In the genomic region with DNA sequence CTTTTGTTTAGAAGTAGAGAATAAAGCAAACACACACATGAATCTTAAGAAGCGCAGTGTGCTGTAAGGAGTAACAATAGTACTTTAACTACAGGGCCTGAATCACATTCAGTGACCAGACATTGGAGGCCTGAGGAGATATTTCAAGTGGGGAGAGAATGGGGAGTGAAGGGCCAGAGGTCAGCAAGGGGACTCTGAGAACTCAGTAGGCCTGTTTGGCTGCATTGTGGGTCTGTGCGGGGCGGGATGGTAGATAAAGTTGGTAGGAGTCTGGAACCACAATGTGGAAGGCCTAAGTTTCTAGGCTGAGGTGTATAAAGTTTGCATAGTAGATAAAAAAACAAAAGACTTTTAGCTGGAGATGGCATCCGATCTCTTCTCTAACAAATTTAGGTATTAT, we compare ENCODE assay signal across 1 cellular context.
TF ChIP-seq lines count a peak whose summit lies in the region.

No MANE protein-coding gene starts in this region.

TF ChIP-seq in SK-N-SH treated with all-trans-retinoic acid at 6 μM for 48 hours, 23 proteins besides CTCF, POLR2A, EP300 and RAD21 (continued from another document):
- TF ChIP-seq TSHZ2 (CRISPR knock-in tag; IDR thresholded peaks at IDR 0.05) (no peak), ZFP3 (CRISPR knock-in tag; IDR thresholded peaks at IDR 0.05) (no peak), ZNF8 (CRISPR knock-in tag; IDR thresholded peaks at IDR 0.05) (no peak), TOX (CRISPR knock-in tag; IDR thresholded peaks at IDR 0.05; ENCODE audit: borderline replicate concordance) (no peak), OSR1 (CRISPR knock-in tag; IDR thresholded peaks at IDR 0.05) (no peak), ZFP30 (CRISPR knock-in tag; IDR thresholded peaks at IDR 0.05) (no peak), ESRRG (CRISPR knock-in tag; IDR thresholded peaks at IDR 0.05) (no peak), ARNTL (CRISPR knock-in tag; IDR thresholded peaks at IDR 0.05; ENCODE audit: borderline replicate concordance, low read depth) (no peak), ZC3H10 (CRISPR knock-in tag; IDR thresholded peaks at IDR 0.05) (no peak), ISL1 (CRISPR knock-in tag; IDR thresholded peaks at IDR 0.05) (no peak), SNAI2 (CRISPR knock-in tag; IDR thresholded peaks at IDR 0.05) (no peak), ZNF70 (CRISPR knock-in tag; IDR thresholded peaks at IDR 0.05) (no peak), CSDC2 (CRISPR knock-in tag; IDR thresholded peaks at IDR 0.05) (no peak)
- TF ChIP-seq, protein P1, sequence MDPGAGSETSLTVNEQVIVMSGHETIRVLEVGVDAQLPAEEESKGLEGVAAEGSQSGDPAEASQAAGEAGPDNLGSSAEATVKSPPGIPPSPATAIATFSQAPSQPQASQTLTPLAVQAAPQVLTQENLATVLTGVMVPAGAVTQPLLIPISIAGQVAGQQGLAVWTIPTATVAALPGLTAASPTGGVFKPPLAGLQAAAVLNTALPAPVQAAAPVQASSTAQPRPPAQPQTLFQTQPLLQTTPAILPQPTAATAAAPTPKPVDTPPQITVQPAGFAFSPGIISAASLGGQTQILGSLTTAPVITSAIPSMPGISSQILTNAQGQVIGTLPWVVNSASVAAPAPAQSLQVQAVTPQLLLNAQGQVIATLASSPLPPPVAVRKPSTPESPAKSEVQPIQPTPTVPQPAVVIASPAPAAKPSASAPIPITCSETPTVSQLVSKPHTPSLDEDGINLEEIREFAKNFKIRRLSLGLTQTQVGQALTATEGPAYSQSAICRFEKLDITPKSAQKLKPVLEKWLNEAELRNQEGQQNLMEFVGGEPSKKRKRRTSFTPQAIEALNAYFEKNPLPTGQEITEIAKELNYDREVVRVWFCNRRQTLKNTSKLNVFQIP (CRISPR knock-in tag; IDR thresholded peaks at IDR 0.05; ENCODE audit: borderline replicate concordance, low read depth): no peak
TF ChIP-seq in SK-N-SH treated with all-trans-retinoic acid at 6 μM for 48 hours: peak in this region for 0.
